ENCODE assay signal across 30 cellular contexts in the genomic region with DNA sequence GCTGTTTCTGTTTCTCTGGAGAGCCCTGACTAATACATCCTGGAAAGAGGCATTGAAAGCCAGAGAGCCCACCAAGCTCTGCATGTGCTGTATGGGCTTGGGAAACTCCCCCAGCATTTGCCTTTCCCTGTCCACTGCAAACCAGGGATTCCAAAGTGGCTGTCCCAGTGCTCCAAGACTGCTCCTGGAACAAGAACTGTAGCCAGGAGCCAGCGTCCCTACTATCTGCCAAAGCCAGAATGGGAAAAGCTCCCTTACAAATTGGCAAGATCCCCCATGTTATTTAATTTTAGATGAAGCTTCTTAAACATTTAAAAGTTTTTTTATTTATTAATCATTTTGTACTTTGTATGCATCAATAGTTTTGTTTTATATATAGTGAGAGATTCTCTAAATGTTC.
"Had no signal": no experiment of that assay in that cellular context is flagged by ENCODE, and none has a peak within 500 bp of the region (broad histone marks: within the 10 kb centered on the region; RNA-seq: fewer than 3 reads in every experiment).

No MANE protein-coding gene starts in this region.

- ATAC-seq: activated CD4-positive, CD25-positive, alpha-beta regulatory T cell treated with anti-CD3 and anti-CD28 coated beads, Interleukin-2, amount 50 U/mL, for 24 hours; activated CD8-positive, alpha-beta T cell treated with anti-CD3 and anti-CD28 coated beads for 36 hours; activated naive CD8-positive, alpha-beta T cell treated with anti-CD3 and anti-CD28 coated beads, Interleukin-2, amount 50 U/mL, for 24 hours; activated T-cell treated with anti-CD3 and anti-CD28 coated beads, Interleukin-2, amount 50 U/mL, for 4 hours; activated T-helper 17 cell treated with anti-CD3 and anti-CD28 coated beads, Interleukin-2, amount 50 U/mL, for 72 hours; body of pancreas; effector memory CD8-positive, alpha-beta T cell; gastroesophageal sphincter; T-helper 17 cell had no signal

- H3K36me3 Mint-ChIP-seq: activated naive CD4-positive, alpha-beta T cell treated with anti-CD3 and anti-CD28 coated beads, Interleukin-2, amount 50 U/mL, for 24 hours; activated naive CD8-positive, alpha-beta T cell treated with anti-CD3 and anti-CD28 coated beads for 36 hours had no signal

- H3K4me3 Mint-ChIP-seq: activated B cell treated with CpG ODN at 0.5 μM for 24 hours; activated CD8-positive, alpha-beta T cell treated with anti-CD3 and anti-CD28 coated beads for 36 hours; activated naive CD4-positive, alpha-beta T cell treated with anti-CD3 and anti-CD28 coated beads, Interleukin-2, amount 50 U/mL, for 24 hours; activated naive CD8-positive, alpha-beta T cell treated with anti-CD3 and anti-CD28 coated beads for 36 hours; activated naive CD8-positive, alpha-beta T cell treated with anti-CD3 and anti-CD28 coated beads, Interleukin-2, amount 50 U/mL, for 24 hours; activated T-cell treated with anti-CD3 and anti-CD28 coated beads, Interleukin-2, amount 50 U/mL, for 4 hours; activated T-helper 17 cell treated with anti-CD3 and anti-CD28 coated beads, Interleukin-2, amount 50 U/mL, for 72 hours; effector memory CD8-positive, alpha-beta T cell; T-helper 17 cell; T-helper 2 cell treated with Interferon-gamma antibody and Interleukin-4, amounts not matched to agents 5 μg/mL and 100 μg/mL, for 36 hours had no signal

- H3K9me3 Mint-ChIP-seq: activated naive CD8-positive, alpha-beta T cell treated with anti-CD3 and anti-CD28 coated beads, Interleukin-2, amount 50 U/mL, for 24 hours; T-helper 2 cell treated with Interferon-gamma antibody and Interleukin-4, amounts not matched to agents 5 μg/mL and 100 μg/mL, for 36 hours had no signal

- H3K4me1 Mint-ChIP-seq: activated B cell treated with CpG ODN at 0.5 μM for 24 hours; activated naive CD4-positive, alpha-beta T cell treated with anti-CD3 and anti-CD28 coated beads, Interleukin-2, amount 50 U/mL, for 24 hours; activated naive CD8-positive, alpha-beta T cell treated with anti-CD3 and anti-CD28 coated beads for 36 hours; activated naive CD8-positive, alpha-beta T cell treated with anti-CD3 and anti-CD28 coated beads, Interleukin-2, amount 50 U/mL, for 24 hours; activated T-helper 17 cell treated with anti-CD3 and anti-CD28 coated beads, Interleukin-2, amount 50 U/mL, for 72 hours; T-helper 17 cell had no signal

- DNase-seq: activated B cell treated with CpG ODN at 0.5 μM for 24 hours; activated CD4-positive, alpha-beta T cell treated with anti-CD3 and anti-CD28 coated beads for 48 hours; activated CD4-positive, alpha-beta T cell treated with anti-CD3 and anti-CD28 coated beads, Interleukin-2, amount 50 U/mL, for 1 hour; activated CD4-positive, alpha-beta T cell treated with anti-CD3 and anti-CD28 coated beads, Interleukin-2, amount 50 U/mL, for 48 hours; activated CD8-positive, alpha-beta memory T cell treated with anti-CD3 and anti-CD28 coated beads for 24 hours; activated CD8-positive, alpha-beta T cell treated with anti-CD3 and anti-CD28 coated beads for 36 hours; activated effector memory CD4-positive, alpha-beta T cell treated with Interleukin-2 at 50 U/mL for 16 hours; activated gamma-delta T cell treated with Interleukin-2 at 50 U/mL for 16 hours; activated naive CD4-positive, alpha-beta T cell treated with Interleukin-2 at 50 U/mL for 16 hours; activated naive CD8-positive, alpha-beta T cell treated with anti-CD3 and anti-CD28 coated beads for 36 hours; activated naive CD8-positive, alpha-beta T cell treated with anti-CD3 and anti-CD28 coated beads, Interleukin-2, amount 50 U/mL, for 24 hours; activated T-cell treated with anti-CD3 and anti-CD28 coated beads, Interleukin-2, amount 50 U/mL, for 4 hours; adrenal gland; aorta; body of pancreas; cortex of kidney; dermis blood vessel endothelial cell; effector CD4-positive, alpha-beta T cell; effector memory CD8-positive, alpha-beta T cell; esophagus squamous epithelium; foreskin melanocyte; T-helper 1 cell; T-helper 17 cell; T1000; WERI-Rb-1 had no signal

- H3K27me3 Mint-ChIP-seq: activated B cell treated with CpG ODN at 0.5 μM for 24 hours; activated CD8-positive, alpha-beta T cell treated with anti-CD3 and anti-CD28 coated beads for 36 hours; activated naive CD4-positive, alpha-beta T cell treated with anti-CD3 and anti-CD28 coated beads, Interleukin-2, amount 50 U/mL, for 24 hours; activated naive CD8-positive, alpha-beta T cell treated with anti-CD3 and anti-CD28 coated beads for 36 hours; activated T-helper 17 cell treated with anti-CD3 and anti-CD28 coated beads, Interleukin-2, amount 50 U/mL, for 72 hours; effector memory CD8-positive, alpha-beta T cell; T-helper 17 cell had no signal

- H3K27ac Mint-ChIP-seq: activated B cell treated with CpG ODN at 0.5 μM for 24 hours; activated CD8-positive, alpha-beta T cell treated with anti-CD3 and anti-CD28 coated beads for 36 hours; activated naive CD4-positive, alpha-beta T cell treated with anti-CD3 and anti-CD28 coated beads, Interleukin-2, amount 50 U/mL, for 24 hours; activated naive CD8-positive, alpha-beta T cell treated with anti-CD3 and anti-CD28 coated beads for 36 hours; activated naive CD8-positive, alpha-beta T cell treated with anti-CD3 and anti-CD28 coated beads, Interleukin-2, amount 50 U/mL, for 24 hours; activated T-helper 17 cell treated with anti-CD3 and anti-CD28 coated beads, Interleukin-2, amount 50 U/mL, for 72 hours; effector memory CD8-positive, alpha-beta T cell; T-helper 17 cell; T-helper 2 cell treated with Interferon-gamma antibody and Interleukin-4, amounts not matched to agents 5 μg/mL and 100 μg/mL, for 36 hours had no signal
